ENCODE assay signal across 1 cellular context in the genomic region with DNA sequence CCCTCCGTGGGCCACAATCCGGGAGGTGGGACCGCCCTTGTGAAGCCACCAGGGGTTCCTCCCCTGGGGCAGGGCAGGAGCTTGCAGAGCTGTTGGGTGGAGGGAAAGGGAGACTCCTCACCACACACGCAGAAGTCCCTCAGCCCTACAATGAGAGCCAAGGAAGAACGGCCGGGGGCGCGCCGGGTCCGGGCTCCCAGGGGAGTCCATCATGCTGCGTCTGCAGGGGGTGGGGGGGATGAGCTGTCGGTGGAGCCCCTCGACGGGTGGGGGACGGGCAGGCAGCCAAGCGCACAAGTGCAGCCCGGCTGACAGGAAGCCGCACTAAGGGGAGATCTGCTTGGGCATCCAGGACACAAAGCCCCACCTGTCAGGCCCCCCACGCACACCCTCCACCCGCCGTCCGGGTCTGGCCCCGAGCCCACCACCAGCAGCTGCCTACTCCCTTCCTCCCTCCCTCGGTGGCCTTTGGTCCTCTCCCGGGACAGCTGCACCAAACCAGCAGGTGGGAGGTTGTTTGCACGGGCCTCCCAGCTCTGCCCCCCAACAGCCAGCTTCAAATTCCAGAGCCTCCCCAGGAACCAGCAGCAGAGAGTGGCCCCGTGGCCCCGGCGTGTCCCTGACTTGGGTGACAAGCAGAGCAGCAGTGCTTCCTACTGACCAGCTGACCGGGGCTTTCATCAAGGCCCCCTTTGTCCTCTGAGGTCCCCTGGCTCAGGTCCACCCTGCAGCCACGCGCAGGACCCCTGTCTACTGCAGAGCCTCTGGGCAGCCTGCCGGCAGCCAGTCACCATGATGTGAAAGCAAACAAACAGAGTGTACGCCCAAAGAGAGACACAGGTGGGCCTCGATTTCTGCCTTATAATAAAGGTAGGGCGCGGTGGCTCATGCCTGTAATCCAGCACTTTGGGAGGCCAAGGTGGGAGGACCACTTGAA.
TF ChIP-seq lines count a peak whose summit lies in the region.

No MANE protein-coding gene starts in this region.

TF ChIP-seq in HepG2, 621 proteins besides CTCF, POLR2A, EP300 and RAD21 (continued from another document and continues in another):
- TF ChIP-seq ZNF512B (CRISPR knock-in tag; IDR thresholded peaks at IDR 0.05; ENCODE audit: borderline replicate concordance), result no peak
- no peak for TF ChIP-seq ZFP36 (IDR thresholded peaks at IDR 0.05; ENCODE audit: borderline replicate concordance, low read depth, low read length, partially characterized antibody)
- no peak for TF ChIP-seq HHEX (CRISPR knock-in tag; IDR thresholded peaks at IDR 0.05)
- no peak for TF ChIP-seq ZFYVE20 (CRISPR knock-in tag; IDR thresholded peaks at IDR 0.05; ENCODE audit: borderline replicate concordance, low read depth)
- TF ChIP-seq STAG1 (CRISPR knock-in tag; IDR thresholded peaks at IDR 0.05), result no peak; the same call in 1 of the 2 replicates
- peak; percentile 25; the same call in 1 of the 2 replicates for TF ChIP-seq ZNF232 (CRISPR knock-in tag; IDR thresholded peaks at IDR 0.05; ENCODE audit: borderline replicate concordance)
- TF ChIP-seq SYNCRIP (IDR thresholded peaks at IDR 0.05; ENCODE audit: insufficient read depth, low read depth, low read length), result no peak
- 0 out of 2 replicates have a peak, but pooled peaks have one; percentile 39 for TF ChIP-seq NFIC (IDR thresholded peaks at IDR 0.05; ENCODE audit: low read length)
- no peak for TF ChIP-seq PAF1 (CRISPR knock-in tag; IDR thresholded peaks at IDR 0.05)
- no peak for TF ChIP-seq HNRNPLL (IDR thresholded peaks at IDR 0.05; ENCODE audit: low read depth, low read length, poor library complexity, severe bottlenecking)
- TF ChIP-seq SETDB1 (CRISPR knock-in tag; IDR thresholded peaks at IDR 0.05; ENCODE audit: borderline replicate concordance), result no peak
- peak; percentile 70; the same call in 1 of the 2 replicates for TF ChIP-seq KLF15 (CRISPR knock-in tag; IDR thresholded peaks at IDR 0.05; ENCODE audit: borderline replicate concordance)
- no peak for TF ChIP-seq PAX8 (CRISPR knock-in tag; IDR thresholded peaks at IDR 0.05; ENCODE audit: borderline replicate concordance)
- TF ChIP-seq, protein P1, sequence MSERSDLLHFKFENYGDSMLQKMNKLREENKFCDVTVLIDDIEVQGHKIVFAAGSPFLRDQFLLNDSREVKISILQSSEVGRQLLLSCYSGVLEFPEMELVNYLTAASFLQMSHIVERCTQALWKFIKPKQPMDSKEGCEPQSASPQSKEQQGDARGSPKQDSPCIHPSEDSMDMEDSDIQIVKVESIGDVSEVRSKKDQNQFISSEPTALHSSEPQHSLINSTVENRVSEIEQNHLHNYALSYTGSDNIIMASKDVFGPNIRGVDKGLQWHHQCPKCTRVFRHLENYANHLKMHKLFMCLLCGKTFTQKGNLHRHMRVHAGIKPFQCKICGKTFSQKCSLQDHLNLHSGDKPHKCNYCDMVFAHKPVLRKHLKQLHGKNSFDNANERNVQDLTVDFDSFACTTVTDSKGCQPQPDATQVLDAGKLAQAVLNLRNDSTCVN (CRISPR knock-in tag; IDR thresholded peaks at IDR 0.05; ENCODE audit: borderline replicate concordance), result no peak
- no peak for TF ChIP-seq ASH2L (IDR thresholded peaks at IDR 0.05; ENCODE audit: insufficient read length, low read depth, low read length)
- TF ChIP-seq HNF4A (CRISPR knock-in tag; IDR thresholded peaks at IDR 0.05), result peak; percentile 91
- no peak for TF ChIP-seq NFE2L2 (IDR thresholded peaks at IDR 0.05; ENCODE audit: low read length)
- no peak for TF ChIP-seq SOX6 (IDR thresholded peaks at IDR 0.05)
- peak; percentile 92 for TF ChIP-seq SOX6 (CRISPR knock-in tag; IDR thresholded peaks at IDR 0.05)
- TF ChIP-seq CREM (IDR thresholded peaks at IDR 0.05), result no peak; the same call in 1 of the 2 replicates
- TF ChIP-seq CREM (CRISPR knock-in tag; IDR thresholded peaks at IDR 0.05), result no peak
- no peak for TF ChIP-seq POLR2AphosphoS2 (IDR thresholded peaks at IDR 0.05; ENCODE audit: low read depth, low read length)
- peak; percentile 63; the same call in 1 of the 2 replicates for TF ChIP-seq DR1 (CRISPR knock-in tag; IDR thresholded peaks at IDR 0.05)
- TF ChIP-seq, protein P2, sequence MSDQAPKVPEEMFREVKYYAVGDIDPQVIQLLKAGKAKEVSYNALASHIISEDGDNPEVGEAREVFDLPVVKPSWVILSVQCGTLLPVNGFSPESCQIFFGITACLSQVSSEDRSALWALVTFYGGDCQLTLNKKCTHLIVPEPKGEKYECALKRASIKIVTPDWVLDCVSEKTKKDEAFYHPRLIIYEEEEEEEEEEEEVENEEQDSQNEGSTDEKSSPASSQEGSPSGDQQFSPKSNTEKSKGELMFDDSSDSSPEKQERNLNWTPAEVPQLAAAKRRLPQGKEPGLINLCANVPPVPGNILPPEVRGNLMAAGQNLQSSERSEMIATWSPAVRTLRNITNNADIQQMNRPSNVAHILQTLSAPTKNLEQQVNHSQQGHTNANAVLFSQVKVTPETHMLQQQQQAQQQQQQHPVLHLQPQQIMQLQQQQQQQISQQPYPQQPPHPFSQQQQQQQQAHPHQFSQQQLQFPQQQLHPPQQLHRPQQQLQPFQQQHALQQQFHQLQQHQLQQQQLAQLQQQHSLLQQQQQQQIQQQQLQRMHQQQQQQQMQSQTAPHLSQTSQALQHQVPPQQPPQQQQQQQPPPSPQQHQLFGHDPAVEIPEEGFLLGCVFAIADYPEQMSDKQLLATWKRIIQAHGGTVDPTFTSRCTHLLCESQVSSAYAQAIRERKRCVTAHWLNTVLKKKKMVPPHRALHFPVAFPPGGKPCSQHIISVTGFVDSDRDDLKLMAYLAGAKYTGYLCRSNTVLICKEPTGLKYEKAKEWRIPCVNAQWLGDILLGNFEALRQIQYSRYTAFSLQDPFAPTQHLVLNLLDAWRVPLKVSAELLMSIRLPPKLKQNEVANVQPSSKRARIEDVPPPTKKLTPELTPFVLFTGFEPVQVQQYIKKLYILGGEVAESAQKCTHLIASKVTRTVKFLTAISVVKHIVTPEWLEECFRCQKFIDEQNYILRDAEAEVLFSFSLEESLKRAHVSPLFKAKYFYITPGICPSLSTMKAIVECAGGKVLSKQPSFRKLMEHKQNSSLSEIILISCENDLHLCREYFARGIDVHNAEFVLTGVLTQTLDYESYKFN (CRISPR knock-in tag; conservative IDR thresholded peaks at IDR 0.05), result peak; percentile 96
- TF ChIP-seq, protein P3, sequence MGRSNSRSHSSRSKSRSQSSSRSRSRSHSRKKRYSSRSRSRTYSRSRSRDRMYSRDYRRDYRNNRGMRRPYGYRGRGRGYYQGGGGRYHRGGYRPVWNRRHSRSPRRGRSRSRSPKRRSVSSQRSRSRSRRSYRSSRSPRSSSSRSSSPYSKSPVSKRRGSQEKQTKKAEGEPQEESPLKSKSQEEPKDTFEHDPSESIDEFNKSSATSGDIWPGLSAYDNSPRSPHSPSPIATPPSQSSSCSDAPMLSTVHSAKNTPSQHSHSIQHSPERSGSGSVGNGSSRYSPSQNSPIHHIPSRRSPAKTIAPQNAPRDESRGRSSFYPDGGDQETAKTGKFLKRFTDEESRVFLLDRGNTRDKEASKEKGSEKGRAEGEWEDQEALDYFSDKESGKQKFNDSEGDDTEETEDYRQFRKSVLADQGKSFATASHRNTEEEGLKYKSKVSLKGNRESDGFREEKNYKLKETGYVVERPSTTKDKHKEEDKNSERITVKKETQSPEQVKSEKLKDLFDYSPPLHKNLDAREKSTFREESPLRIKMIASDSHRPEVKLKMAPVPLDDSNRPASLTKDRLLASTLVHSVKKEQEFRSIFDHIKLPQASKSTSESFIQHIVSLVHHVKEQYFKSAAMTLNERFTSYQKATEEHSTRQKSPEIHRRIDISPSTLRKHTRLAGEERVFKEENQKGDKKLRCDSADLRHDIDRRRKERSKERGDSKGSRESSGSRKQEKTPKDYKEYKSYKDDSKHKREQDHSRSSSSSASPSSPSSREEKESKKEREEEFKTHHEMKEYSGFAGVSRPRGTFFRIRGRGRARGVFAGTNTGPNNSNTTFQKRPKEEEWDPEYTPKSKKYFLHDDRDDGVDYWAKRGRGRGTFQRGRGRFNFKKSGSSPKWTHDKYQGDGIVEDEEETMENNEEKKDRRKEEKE (IDR thresholded peaks at IDR 0.05), result no peak
- TF ChIP-seq ZNF503 (CRISPR knock-in tag; IDR thresholded peaks at IDR 0.05), result peak; percentile 77
- TF ChIP-seq ZNF878 (CRISPR knock-in tag; IDR thresholded peaks at IDR 0.05), result 0 out of 2 replicates have a peak, but pooled peaks have one; percentile 35
- peak; percentile 57; the same call in 1 of the 2 replicates for TF ChIP-seq ZNF343 (CRISPR knock-in tag; IDR thresholded peaks at IDR 0.05)
- peak; percentile 23; the same call in 1 of the 2 replicates for TF ChIP-seq NFYC (CRISPR knock-in tag; IDR thresholded peaks at IDR 0.05)
- TF ChIP-seq, protein P4, sequence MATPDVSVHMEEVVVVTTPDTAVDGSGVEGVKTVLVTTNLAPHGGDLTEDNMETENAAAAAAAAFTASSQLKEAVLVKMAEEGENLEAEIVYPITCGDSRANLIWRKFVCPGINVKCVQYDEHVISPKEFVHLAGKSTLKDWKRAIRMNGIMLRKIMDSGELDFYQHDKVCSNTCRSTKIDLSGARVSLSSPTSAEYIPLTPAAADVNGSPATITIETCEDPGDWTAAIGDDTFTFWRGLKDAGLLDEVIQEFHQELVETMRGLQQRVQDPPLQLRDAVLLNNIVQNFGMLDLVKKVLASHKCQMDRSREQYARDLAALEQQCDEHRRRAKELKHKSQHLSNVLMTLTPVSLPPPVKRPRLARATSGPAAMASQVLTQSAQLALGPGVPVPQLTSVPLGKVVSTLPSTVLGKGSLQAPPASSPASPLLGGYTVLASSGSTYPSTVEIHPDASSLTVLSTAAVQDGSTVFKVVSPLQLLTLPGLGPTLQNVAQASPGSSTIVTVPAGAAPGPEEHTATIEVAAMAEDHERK (CRISPR knock-in tag; IDR thresholded peaks at IDR 0.05; ENCODE audit: low read depth), result no peak
- TF ChIP-seq, protein P5, sequence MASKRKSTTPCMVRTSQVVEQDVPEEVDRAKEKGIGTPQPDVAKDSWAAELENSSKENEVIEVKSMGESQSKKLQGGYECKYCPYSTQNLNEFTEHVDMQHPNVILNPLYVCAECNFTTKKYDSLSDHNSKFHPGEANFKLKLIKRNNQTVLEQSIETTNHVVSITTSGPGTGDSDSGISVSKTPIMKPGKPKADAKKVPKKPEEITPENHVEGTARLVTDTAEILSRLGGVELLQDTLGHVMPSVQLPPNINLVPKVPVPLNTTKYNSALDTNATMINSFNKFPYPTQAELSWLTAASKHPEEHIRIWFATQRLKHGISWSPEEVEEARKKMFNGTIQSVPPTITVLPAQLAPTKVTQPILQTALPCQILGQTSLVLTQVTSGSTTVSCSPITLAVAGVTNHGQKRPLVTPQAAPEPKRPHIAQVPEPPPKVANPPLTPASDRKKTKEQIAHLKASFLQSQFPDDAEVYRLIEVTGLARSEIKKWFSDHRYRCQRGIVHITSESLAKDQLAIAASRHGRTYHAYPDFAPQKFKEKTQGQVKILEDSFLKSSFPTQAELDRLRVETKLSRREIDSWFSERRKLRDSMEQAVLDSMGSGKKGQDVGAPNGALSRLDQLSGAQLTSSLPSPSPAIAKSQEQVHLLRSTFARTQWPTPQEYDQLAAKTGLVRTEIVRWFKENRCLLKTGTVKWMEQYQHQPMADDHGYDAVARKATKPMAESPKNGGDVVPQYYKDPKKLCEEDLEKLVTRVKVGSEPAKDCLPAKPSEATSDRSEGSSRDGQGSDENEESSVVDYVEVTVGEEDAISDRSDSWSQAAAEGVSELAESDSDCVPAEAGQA (IDR thresholded peaks at IDR 0.05; ENCODE audit: low read depth), result peak; percentile 62
- TF ChIP-seq, protein P5 (CRISPR knock-in tag; IDR thresholded peaks at IDR 0.05; ENCODE audit: borderline replicate concordance), result peak; percentile 56; the same call in 1 of the 2 replicates
- peak; percentile 80 for TF ChIP-seq MIXL1 (CRISPR knock-in tag; IDR thresholded peaks at IDR 0.05)
- 0 out of 2 replicates have a peak, but pooled peaks have one; percentile 78 for TF ChIP-seq ZNF557 (CRISPR knock-in tag; IDR thresholded peaks at IDR 0.05)
